Comparison of ENCODE assay signal across 17 cellular contexts in the genomic region with DNA sequence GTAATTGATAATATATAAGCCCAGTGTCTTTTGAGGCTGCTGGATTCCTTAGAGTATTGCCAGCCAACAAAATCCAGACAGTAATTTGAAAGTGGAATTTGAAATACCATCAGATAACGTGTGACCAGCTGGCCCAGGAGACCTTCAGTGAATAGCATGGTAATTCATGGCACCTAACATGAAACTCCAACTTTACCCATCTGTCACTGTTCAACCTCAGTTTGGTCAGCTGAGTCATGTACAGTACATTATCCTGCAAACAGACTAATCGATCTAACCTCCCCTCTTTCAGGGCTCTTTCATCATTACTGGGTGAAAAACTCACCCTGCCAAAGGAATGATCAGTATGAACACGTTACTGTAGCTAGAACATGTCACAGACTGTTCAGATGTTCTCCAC.
A peak's percentile ranks its signal among the peaks of the same experiment; 100 is the strongest.
DNase-seq lines count a peak whose midpoint lies in the region; ATAC-seq, FAIRE-seq and TF ChIP-seq lines count a peak whose summit lies in the region.
"Had no signal": no experiment of that assay in that cellular context is flagged by ENCODE, and none has a peak within 500 bp of the region (broad histone marks: within the 10 kb centered on the region; RNA-seq: fewer than 3 reads in every experiment).

No MANE protein-coding gene starts in this region.

- no peaks in the 10 kb centered on the region for H4K20me1 ChIP-seq in HepG2 (ENCODE audit: insufficient read depth, low read length)

- H3K79me2 ChIP-seq in HepG2 (ENCODE audit: insufficient read depth, low read length), result no peaks in the 10 kb centered on the region

- TF ChIP-seq EP300 in HepG2 (IDR thresholded peaks at IDR 0.05; ENCODE audit: low read depth in 2 of 2, low read length in 2 of 2) (no peak), HepG2 (CRISPR knock-in tag; IDR thresholded peaks at IDR 0.05; ENCODE audit: borderline replicate concordance) (no peak)

- CTCF ChIA-PET in HepG2 (lab: Yijun Ruan, JAX; ENCODE audit: low intra/inter-chr PET ratio, low total read pairs), result no interaction called here

- H3K4me3 ChIP-seq in HepG2 (replicated peaks in 1 of 3; ENCODE audit: insufficient read depth in 1 of 3, low read depth in 2 of 3, low read length in 3 of 3) (no peak overlapping the region), right lobe of liver (no peak overlapping the region), heart left ventricle (no peak overlapping the region), esophagus squamous epithelium (no peak overlapping the region)

- no peaks in the 10 kb centered on the region for H3K9me3 ChIP-seq in HepG2 (ENCODE audit: low read length)
- no peaks in the 10 kb centered on the region for H3K9me3 ChIP-seq in right lobe of liver
- no peaks in the 10 kb centered on the region for H3K9me3 ChIP-seq in heart left ventricle
- H3K9me3 ChIP-seq in esophagus squamous epithelium, result no peaks in the 10 kb centered on the region

- in situ Hi-C loops in HepG2 (cut with HindIII; ENCODE audit: extremely low pct_ligation_motif_present, low pct_unique_long_range_greater_than_20kb), result no loop called here

- no peak for FAIRE-seq in HepG2 (lab: Jason Lieb, UNC)

- TF ChIP-seq POLR2A in HepG2 (IDR thresholded peaks at IDR 0.05; ENCODE audit: insufficient read depth in 1 of 2, low read depth in 2 of 2, low read length in 2 of 2) (no peak), right lobe of liver (IDR thresholded peaks at IDR 0.05) (no peak), heart left ventricle (IDR thresholded peaks at IDR 0.05) (no peak), esophagus squamous epithelium (IDR thresholded peaks at IDR 0.05) (no peak)

- TF ChIP-seq CTCF in HepG2 (CRISPR knock-in tag; IDR thresholded peaks at IDR 0.05), result no peak
- no peak for TF ChIP-seq CTCF in right lobe of liver (IDR thresholded peaks at IDR 0.05)
- TF ChIP-seq CTCF in heart left ventricle (IDR thresholded peaks at IDR 0.05), result no peak
- no peak for TF ChIP-seq CTCF in esophagus squamous epithelium (IDR thresholded peaks at IDR 0.05)

- peak; percentile 1 for DNase-seq in HepG2 (ENCODE audit: low spot score)
- DNase-seq in right lobe of liver, result no peak
- DNase-seq in epithelial cell of prostate (ENCODE audit: low read depth, low spot score), result no peak
- no peak for DNase-seq in heart left ventricle
- no peak for DNase-seq in esophagus squamous epithelium (lab: John Stamatoyannopoulos, UW)
- DNase-seq in NCI-H2029 (lab: John Stamatoyannopoulos, UW), result no peak
- DNase-seq: DND-41, GF-D8, H7, KG1, NCI-H1092, NCI-H2107, NCI-H69 had no signal

- no TSS peak for BruUV-seq in HepG2 (replicated peaks; lab: Mats Ljungman, UMichigan)

- no peak overlapping the region for H3K27ac ChIP-seq in HepG2 (ENCODE audit: extremely low read length, insufficient read depth, low read length)
- no peak overlapping the region for H3K27ac ChIP-seq in right lobe of liver
- peak overlapping the region; percentile 29 for H3K27ac ChIP-seq in epithelial cell of prostate
- no peak overlapping the region for H3K27ac ChIP-seq in heart left ventricle
- H3K27ac ChIP-seq in esophagus squamous epithelium, result no peak overlapping the region
- H3K27ac ChIP-seq: C4-2B had no signal

- no peak overlapping the region for H3K4me2 ChIP-seq in HepG2 (ENCODE audit: low read depth, low read length)

- no peak for TF ChIP-seq RAD21 in HepG2 (CRISPR knock-in tag; IDR thresholded peaks at IDR 0.05)

- ATAC-seq in HepG2 (no peak; the same call in 2 of the 3 replicates), right lobe of liver (no peak), SK-N-SH treated with all-trans-retinoic acid at 6 μM for 48 hours (no peak), heart left ventricle (no peak), GM21447 (IDR thresholded peaks at IDR 0.05; ENCODE audit: unreplicated experiment) (no peak)
- ATAC-seq: Right ventricle myocardium inferior had no signal

- H3K36me3 ChIP-seq in HepG2 (replicated peaks in 1 of 2; ENCODE audit: control insufficient read depth in 1 of 2, insufficient read depth in 2 of 2, low read length in 2 of 2) (no peaks in the 10 kb centered on the region), right lobe of liver (no peaks in the 10 kb centered on the region), heart left ventricle (no peaks in the 10 kb centered on the region), esophagus squamous epithelium (no peaks in the 10 kb centered on the region)

- no peak overlapping the region for H3K9ac ChIP-seq in HepG2 (ENCODE audit: insufficient read depth, low read depth, low read length)

- POLR2A ChIA-PET in HepG2 (lab: Yijun Ruan, JAX), result no interaction called here

- H3K4me1 ChIP-seq in HepG2 (ENCODE audit: insufficient read depth, low read length) (no peaks in the 10 kb centered on the region), right lobe of liver (no peaks in the 10 kb centered on the region), heart left ventricle (peaks cover 0 to 16% (median 0%) of the 10 kb centered on the region in 12 donors), esophagus squamous epithelium (no peaks in the 10 kb centered on the region)

- H3K27me3 ChIP-seq in HepG2 (ENCODE audit: control insufficient read depth in 1 of 2, insufficient read depth in 2 of 2, low read length in 2 of 2), result no peaks in the 10 kb centered on the region
- H3K27me3 ChIP-seq in right lobe of liver, result no peaks in the 10 kb centered on the region
- H3K27me3 ChIP-seq in heart left ventricle, result no peaks in the 10 kb centered on the region
- no peaks in the 10 kb centered on the region for H3K27me3 ChIP-seq in esophagus squamous epithelium

- H2AFZ ChIP-seq in HepG2 (ENCODE audit: low read length), result no peak overlapping the region

- WGBS in HepG2 (ENCODE audit: low lambda C conversion rate), result 33% methylated on average over 3 of the region's 3 CpGs
- WGBS in right lobe of liver (ENCODE audit: insufficient coverage, low coverage, low lambda C conversion rate, missing lambda C conversion rate), result 51% methylated on average over 3 of the region's 3 CpGs
- 44 to 73% (median 65%) methylated on average over 3 of the region's 3 CpGs for WGBS in heart left ventricle, 4 donors
- WGBS in esophagus squamous epithelium, 2 donors, result 22 to 42% methylated on average over 3 of the region's 3 CpGs

- intact Hi-C loops in HepG2 (cut with micrococcal nuclease; ENCODE audit: unreplicated experiment), result no loop called here
- intact Hi-C loops in right lobe of liver (cut with DNase I), result no loop called here
- intact Hi-C loops in heart left ventricle (cut with DNase I), result loop anchor here in 6 of 10 donors (10.0 kb wide), 2 partner anchors 444 to 454 kb away; no protein-coding TSS in a partner anchor
- intact Hi-C loops in esophagus squamous epithelium (cut with DNase I), result no loop called here

TF ChIP-seq in HepG2, 621 proteins besides CTCF, POLR2A, EP300 and RAD21 (continues in another document):
- TF ChIP-seq ZNF3 (CRISPR knock-in tag; IDR thresholded peaks at IDR 0.05) (0 out of 2 replicates have a peak, but pooled peaks have one; percentile 46), SMARCC2 (IDR thresholded peaks at IDR 0.05) (no peak)
- TF ChIP-seq, protein P1, sequence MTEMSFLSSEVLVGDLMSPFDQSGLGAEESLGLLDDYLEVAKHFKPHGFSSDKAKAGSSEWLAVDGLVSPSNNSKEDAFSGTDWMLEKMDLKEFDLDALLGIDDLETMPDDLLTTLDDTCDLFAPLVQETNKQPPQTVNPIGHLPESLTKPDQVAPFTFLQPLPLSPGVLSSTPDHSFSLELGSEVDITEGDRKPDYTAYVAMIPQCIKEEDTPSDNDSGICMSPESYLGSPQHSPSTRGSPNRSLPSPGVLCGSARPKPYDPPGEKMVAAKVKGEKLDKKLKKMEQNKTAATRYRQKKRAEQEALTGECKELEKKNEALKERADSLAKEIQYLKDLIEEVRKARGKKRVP (CRISPR knock-in tag; IDR thresholded peaks at IDR 0.05), result 0 out of 4 replicates have a peak, but pooled peaks of 1 of the 2 experiments have one; percentile 40

TF ChIP-seq in SK-N-SH treated with all-trans-retinoic acid at 6 μM for 48 hours, 23 proteins besides CTCF, POLR2A, EP300 and RAD21:
- TF ChIP-seq GLIS3 (CRISPR knock-in tag; IDR thresholded peaks at IDR 0.05), result 0 out of 2 replicates have a peak, but pooled peaks have one; percentile 28
- no peak for TF ChIP-seq RARB (CRISPR knock-in tag; IDR thresholded peaks at IDR 0.05)
- 0 out of 2 replicates have a peak, but pooled peaks have one; percentile 21 for TF ChIP-seq TCF4 (CRISPR knock-in tag; IDR thresholded peaks at IDR 0.05; ENCODE audit: borderline replicate concordance)
- peak; percentile 93 for TF ChIP-seq ISL1 (CRISPR knock-in tag; IDR thresholded peaks at IDR 0.05)

Comparison
In these comparisons a context has a peak if more than half of its experiments do, and no peak if none do; other contexts are left out.
1. intact Hi-C loops: an anchor here in heart left ventricle (10.0 kb wide); none called in HepG2, right lobe of liver and esophagus squamous epithelium.